Comparison of ENCODE assay signal across 8 cellular contexts in genomic region chr10:108783897-108784296, GRCh38.
DNase-seq lines count a peak whose midpoint lies in the region; ATAC-seq and TF ChIP-seq lines count a peak whose summit lies in the region.

No MANE protein-coding gene starts in this region.

- CTCF ChIA-PET in activated CD8-positive, alpha-beta T cell treated with anti-CD3 and anti-CD28 coated beads for 36 hours (lab: Charles Lee), result no interaction called here

- peaks cover 10% of the 10 kb centered on the region for H3K9me3 Mint-ChIP-seq in activated CD8-positive, alpha-beta T cell treated with anti-CD3 and anti-CD28 coated beads for 36 hours

- no peak overlapping the region for H3K4me2 ChIP-seq in mesenchymal stem cell (ENCODE audit: low read length, poor library complexity, severe bottlenecking)

- H3K36me3 ChIP-seq in mesenchymal stem cell (ENCODE audit: control insufficient read depth in 1 of 2, insufficient read depth in 2 of 2, low read depth in 1 of 2, low read length in 2 of 2), result no peaks in the 10 kb centered on the region

- POLR2A ChIA-PET in activated CD8-positive, alpha-beta T cell treated with anti-CD3 and anti-CD28 coated beads for 36 hours (lab: Charles Lee), result no interaction called here

- DNase-seq in SKM-1 treated with dmso at 0.1 percent for 144 hours (lab: John Stamatoyannopoulos, UW; ENCODE audit: unreplicated experiment), result peak; percentile 5
- no peak for DNase-seq in SKM-1 (lab: John Stamatoyannopoulos, UW; ENCODE audit: unreplicated experiment)
- DNase-seq in Kasumi-1 (lab: John Stamatoyannopoulos, UW), result peak; percentile 54 to 64
- peak; percentile 48 for DNase-seq in activated CD8-positive, alpha-beta T cell treated with anti-CD3 and anti-CD28 coated beads for 36 hours
- DNase-seq in mesenchymal stem cell, result peak; percentile 35
- DNase-seq in right cardiac atrium, result no peak
- DNase-seq in ecto neural progenitor cell (ENCODE audit: low spot score), result no peak

- H3K9ac ChIP-seq in mesenchymal stem cell (ENCODE audit: low read length), result no peak overlapping the region

- WGBS in mesenchymal stem cell, result 81% methylated on average over 1 of the region's 1 CpG
- 60% methylated on average over 1 of the region's 1 CpG for WGBS in right cardiac atrium

- H3K18ac ChIP-seq in mesenchymal stem cell (ENCODE audit: low read depth in 1 of 2, low read length in 2 of 2), result no peak overlapping the region

- H2BK5ac ChIP-seq in mesenchymal stem cell (ENCODE audit: low read depth, low read length, poor library complexity, severe bottlenecking), result no peak overlapping the region

- ATAC-seq in GM21528 (IDR thresholded peaks at IDR 0.05; ENCODE audit: low FRiP score, unreplicated experiment) (peak; percentile 71), right cardiac atrium (no peak)
- no peak for ATAC-seq in activated CD8-positive, alpha-beta T cell treated with anti-CD3 and anti-CD28 coated beads for 36 hours

- H2BK15ac ChIP-seq in mesenchymal stem cell (ENCODE audit: low read depth, poor library complexity, severe bottlenecking), result no peak overlapping the region

- no peak overlapping the region for H3K4ac ChIP-seq in mesenchymal stem cell (ENCODE audit: low read depth in 1 of 2, low read length in 2 of 2)

- H2AK5ac ChIP-seq in mesenchymal stem cell (ENCODE audit: low read length, severe bottlenecking), result no peak overlapping the region

- H3K4me3 ChIP-seq in mesenchymal stem cell (ENCODE audit: insufficient read depth in 1 of 2, low read depth in 1 of 2, low read length in 2 of 2) (no peak overlapping the region), right cardiac atrium (ENCODE audit: low read length) (no peak overlapping the region)

- no peak overlapping the region for H3K27ac Mint-ChIP-seq in activated CD8-positive, alpha-beta T cell treated with anti-CD3 and anti-CD28 coated beads for 36 hours

- no peaks in the 10 kb centered on the region for H3K79me1 ChIP-seq in mesenchymal stem cell (replicated peaks; ENCODE audit: low read length, poor library complexity, severe bottlenecking)

- H2AFZ ChIP-seq in mesenchymal stem cell (ENCODE audit: low read depth, low read length), result no peak overlapping the region

- H2BK12ac ChIP-seq in mesenchymal stem cell (ENCODE audit: low read length in 2 of 2), result no peak overlapping the region

- H3K14ac ChIP-seq in mesenchymal stem cell (ENCODE audit: low read length in 2 of 2), result no peak overlapping the region

- no peak overlapping the region for H4K8ac ChIP-seq in mesenchymal stem cell (ENCODE audit: low read length)

- H4K91ac ChIP-seq in mesenchymal stem cell (ENCODE audit: low read length), result no peak overlapping the region

- H3K36me3 Mint-ChIP-seq in activated CD8-positive, alpha-beta T cell treated with anti-CD3 and anti-CD28 coated beads for 36 hours (ENCODE audit: low read depth), result no peaks in the 10 kb centered on the region

- intact Hi-C loops in activated CD8-positive, alpha-beta T cell treated with anti-CD3 and anti-CD28 coated beads for 36 hours (cut with micrococcal nuclease), result no loop called here
- intact Hi-C loops in right cardiac atrium (cut with DNase I), result no loop called here

- H3K27ac ChIP-seq in mesenchymal stem cell (ENCODE audit: low read length, poor library complexity, severe bottlenecking) (no peak overlapping the region), right cardiac atrium (ENCODE audit: low read length) (no peak overlapping the region)

- H3K9me3 ChIP-seq in mesenchymal stem cell (ENCODE audit: control insufficient read depth, low read length), result peaks cover 7% of the 10 kb centered on the region
- H3K9me3 ChIP-seq in right cardiac atrium (ENCODE audit: control insufficient read depth, low read length), result no peaks in the 10 kb centered on the region

- peak; percentile 38 for TF ChIP-seq CTCF in activated CD8-positive, alpha-beta T cell treated with anti-CD3 and anti-CD28 coated beads for 36 hours (IDR thresholded peaks at IDR 0.05)

- H3K4me1 Mint-ChIP-seq in activated CD8-positive, alpha-beta T cell treated with anti-CD3 and anti-CD28 coated beads for 36 hours (ENCODE audit: low read depth), result no peaks in the 10 kb centered on the region

- no peaks in the 10 kb centered on the region for H3K27me3 ChIP-seq in mesenchymal stem cell (ENCODE audit: control insufficient read depth in 1 of 2, insufficient read depth in 1 of 2, low read length in 2 of 2)
- H3K27me3 ChIP-seq in right cardiac atrium (ENCODE audit: control insufficient read depth, insufficient read depth), result no peaks in the 10 kb centered on the region

- H3K23ac ChIP-seq in mesenchymal stem cell (ENCODE audit: low read length in 2 of 2), result no peak overlapping the region

- no peak overlapping the region for H3K4me3 Mint-ChIP-seq in activated CD8-positive, alpha-beta T cell treated with anti-CD3 and anti-CD28 coated beads for 36 hours

- no peaks in the 10 kb centered on the region for H3K27me3 Mint-ChIP-seq in activated CD8-positive, alpha-beta T cell treated with anti-CD3 and anti-CD28 coated beads for 36 hours

- H3K4me1 ChIP-seq in mesenchymal stem cell (ENCODE audit: control insufficient read depth, insufficient read depth, low read depth, low read length) (no peaks in the 10 kb centered on the region), right cardiac atrium (ENCODE audit: control insufficient read depth, insufficient read depth, low read length) (no peaks in the 10 kb centered on the region)

- H2BK120ac ChIP-seq in mesenchymal stem cell (ENCODE audit: low read depth, low read length), result no peak overlapping the region

Comparison
In these comparisons a context has a peak if more than half of its experiments do, and no peak if none do; other contexts are left out.
1. DNase-seq: peak in SKM-1 treated with dmso at 0.1 percent for 144 hours (single experiment), Kasumi-1 (2 of 2), activated CD8-positive, alpha-beta T cell treated with anti-CD3 and anti-CD28 coated beads for 36 hours (single experiment) and mesenchymal stem cell (single experiment); none in SKM-1 (single experiment), right cardiac atrium (0 of 3) and ecto neural progenitor cell (single experiment).